Comparison of ENCODE assay signal across 1 cellular context in the genomic region with DNA sequence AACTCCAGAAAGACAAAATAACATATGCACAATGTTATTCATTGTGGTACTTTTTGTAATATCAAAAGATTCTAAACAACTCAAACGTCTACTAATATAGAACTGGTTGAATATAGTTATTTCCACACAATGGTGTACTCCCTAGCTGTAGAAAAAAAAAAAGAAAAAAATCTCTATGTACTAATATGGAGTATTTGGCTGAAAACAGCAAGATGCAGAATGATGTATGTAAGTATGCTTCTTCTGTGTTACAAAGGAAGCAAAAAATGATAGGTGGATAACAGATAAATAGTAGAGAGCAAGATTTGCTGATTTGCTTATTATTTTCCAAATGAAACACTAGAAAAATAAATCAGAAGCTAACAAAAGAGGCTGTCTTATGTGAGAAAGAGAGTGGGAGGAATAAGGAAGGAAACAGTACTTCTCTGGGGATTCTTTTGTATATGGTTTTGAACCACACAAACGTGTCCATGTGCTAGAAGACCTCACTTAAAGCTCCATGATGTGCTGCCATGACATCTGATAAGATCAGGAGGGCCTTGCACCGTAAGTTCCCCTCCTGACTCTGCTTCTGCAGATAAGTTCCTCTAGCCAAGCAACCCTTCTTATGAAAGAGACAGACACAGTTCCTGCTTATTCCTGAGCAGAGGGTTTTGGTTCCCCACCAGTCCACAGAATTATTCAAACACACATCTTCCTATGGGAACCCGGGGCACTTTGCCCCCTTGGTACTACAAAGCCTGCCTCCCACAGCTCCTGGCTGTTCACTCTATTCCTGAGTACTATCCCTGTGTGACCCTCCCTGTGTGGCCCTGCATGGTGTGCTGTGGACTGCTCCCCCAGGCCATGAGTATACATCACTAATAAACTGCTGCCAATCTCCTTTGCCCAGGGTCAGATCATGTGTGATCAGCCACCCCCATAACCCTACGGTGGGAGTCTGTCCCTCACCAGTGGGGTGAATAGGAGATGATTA.
TF ChIP-seq lines count a peak whose summit lies in the region.

No MANE protein-coding gene starts in this region.

TF ChIP-seq in K562, 482 proteins besides CTCF, POLR2A, EP300 and RAD21 (continued from another document):
- TF ChIP-seq, protein P1, sequence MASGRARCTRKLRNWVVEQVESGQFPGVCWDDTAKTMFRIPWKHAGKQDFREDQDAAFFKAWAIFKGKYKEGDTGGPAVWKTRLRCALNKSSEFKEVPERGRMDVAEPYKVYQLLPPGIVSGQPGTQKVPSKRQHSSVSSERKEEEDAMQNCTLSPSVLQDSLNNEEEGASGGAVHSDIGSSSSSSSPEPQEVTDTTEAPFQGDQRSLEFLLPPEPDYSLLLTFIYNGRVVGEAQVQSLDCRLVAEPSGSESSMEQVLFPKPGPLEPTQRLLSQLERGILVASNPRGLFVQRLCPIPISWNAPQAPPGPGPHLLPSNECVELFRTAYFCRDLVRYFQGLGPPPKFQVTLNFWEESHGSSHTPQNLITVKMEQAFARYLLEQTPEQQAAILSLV (tag; IDR thresholded peaks at IDR 0.05) = peak; percentile 81
- TF ChIP-seq KDM5B (IDR thresholded peaks at IDR 0.05; ENCODE audit: insufficient replicate concordance, low read depth, low read length) (peak; percentile 50), YBX1 (IDR thresholded peaks at IDR 0.05) (no peak), DNMT1 (IDR thresholded peaks at IDR 0.05) (0 out of 2 replicates have a peak, but pooled peaks have one; percentile 87), SMC3 (conservative IDR thresholded peaks at IDR 0.05; ENCODE audit: insufficient read depth, low read depth, low read length) (0 out of 2 replicates have a peak, but pooled peaks have one; percentile 3), BRD9 (IDR thresholded peaks at IDR 0.05; ENCODE audit: low read depth, partially characterized antibody) (peak; percentile 51), TFAM (CRISPR knock-in tag; conservative IDR thresholded peaks at IDR 0.05) (no peak), MAFF (IDR thresholded peaks at IDR 0.05; ENCODE audit: low read length) (no peak), PRMT5 (CRISPR knock-in tag; IDR thresholded peaks at IDR 0.05) (no peak), SIX5 (IDR thresholded peaks at IDR 0.05; ENCODE audit: borderline replicate concordance in 1 of 2, insufficient read depth in 1 of 2, low read depth in 1 of 2, low read length in 2 of 2) (no peak), ZNF239 (CRISPR knock-in tag; IDR thresholded peaks at IDR 0.05) (peak; percentile 73), RBM15 (IDR thresholded peaks at IDR 0.05; ENCODE audit: insufficient read depth, low read length) (no peak), MBD2 (IDR thresholded peaks at IDR 0.05; ENCODE audit: borderline replicate concordance, low read depth) (no peak)
- TF ChIP-seq, protein P2, sequence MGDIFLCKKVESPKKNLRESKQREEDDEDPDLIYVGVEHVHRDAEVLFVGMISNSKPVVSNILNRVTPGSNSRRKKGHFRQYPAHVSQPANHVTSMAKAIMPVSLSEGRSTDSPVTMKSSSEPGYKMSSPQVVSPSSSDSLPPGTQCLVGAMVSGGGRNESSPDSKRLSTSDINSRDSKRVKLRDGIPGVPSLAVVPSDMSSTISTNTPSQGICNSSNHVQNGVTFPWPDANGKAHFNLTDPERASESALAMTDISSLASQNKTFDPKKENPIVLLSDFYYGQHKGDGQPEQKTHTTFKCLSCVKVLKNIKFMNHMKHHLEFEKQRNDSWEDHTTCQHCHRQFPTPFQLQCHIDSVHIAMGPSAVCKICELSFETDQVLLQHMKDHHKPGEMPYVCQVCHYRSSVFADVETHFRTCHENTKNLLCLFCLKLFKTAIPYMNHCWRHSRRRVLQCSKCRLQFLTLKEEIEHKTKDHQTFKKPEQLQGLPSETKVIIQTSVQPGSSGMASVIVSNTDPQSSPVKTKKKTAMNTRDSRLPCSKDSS (IDR thresholded peaks at IDR 0.05; ENCODE audit: low read depth, partially characterized antibody) = no peak
- TF ChIP-seq, protein P3, sequence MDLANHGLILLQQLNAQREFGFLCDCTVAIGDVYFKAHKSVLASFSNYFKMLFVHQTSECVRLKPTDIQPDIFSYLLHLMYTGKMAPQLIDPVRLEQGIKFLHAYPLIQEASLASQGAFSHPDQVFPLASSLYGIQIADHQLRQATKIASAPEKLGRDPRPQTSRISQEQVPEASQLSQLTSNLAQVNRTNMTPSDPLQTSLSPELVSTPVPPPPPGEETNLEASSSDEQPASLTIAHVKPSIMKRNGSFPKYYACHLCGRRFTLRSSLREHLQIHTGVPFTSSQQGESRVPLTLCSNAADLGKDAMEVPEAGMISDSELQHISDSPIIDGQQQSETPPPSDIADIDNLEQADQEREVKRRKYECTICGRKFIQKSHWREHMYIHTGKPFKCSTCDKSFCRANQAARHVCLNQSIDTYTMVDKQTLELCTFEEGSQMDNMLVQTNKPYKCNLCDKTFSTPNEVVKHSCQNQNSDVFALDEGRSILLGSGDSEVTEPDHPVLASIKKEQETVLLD (IDR thresholded peaks at IDR 0.05) = peak; percentile 29; the same call in 1 of the 2 replicates
- TF ChIP-seq, protein P4, sequence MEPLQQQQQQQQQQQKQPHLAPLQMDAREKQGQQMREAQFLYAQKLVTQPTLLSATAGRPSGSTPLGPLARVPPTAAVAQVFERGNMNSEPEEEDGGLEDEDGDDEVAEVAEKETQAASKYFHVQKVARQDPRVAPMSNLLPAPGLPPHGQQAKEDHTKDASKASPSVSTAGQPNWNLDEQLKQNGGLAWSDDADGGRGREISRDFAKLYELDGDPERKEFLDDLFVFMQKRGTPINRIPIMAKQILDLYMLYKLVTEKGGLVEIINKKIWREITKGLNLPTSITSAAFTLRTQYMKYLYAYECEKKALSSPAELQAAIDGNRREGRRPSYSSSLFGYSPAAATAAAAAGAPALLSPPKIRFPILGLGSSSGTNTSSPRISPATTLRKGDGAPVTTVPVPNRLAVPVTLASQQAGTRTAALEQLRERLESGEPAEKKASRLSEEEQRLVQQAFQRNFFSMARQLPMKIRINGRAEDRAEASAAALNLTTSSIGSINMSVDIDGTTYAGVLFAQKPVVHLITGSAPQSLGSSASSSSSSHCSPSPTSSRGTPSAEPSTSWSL (CRISPR knock-in tag; IDR thresholded peaks at IDR 0.05; ENCODE audit: borderline replicate concordance) = no peak
- TF ChIP-seq, protein P5, sequence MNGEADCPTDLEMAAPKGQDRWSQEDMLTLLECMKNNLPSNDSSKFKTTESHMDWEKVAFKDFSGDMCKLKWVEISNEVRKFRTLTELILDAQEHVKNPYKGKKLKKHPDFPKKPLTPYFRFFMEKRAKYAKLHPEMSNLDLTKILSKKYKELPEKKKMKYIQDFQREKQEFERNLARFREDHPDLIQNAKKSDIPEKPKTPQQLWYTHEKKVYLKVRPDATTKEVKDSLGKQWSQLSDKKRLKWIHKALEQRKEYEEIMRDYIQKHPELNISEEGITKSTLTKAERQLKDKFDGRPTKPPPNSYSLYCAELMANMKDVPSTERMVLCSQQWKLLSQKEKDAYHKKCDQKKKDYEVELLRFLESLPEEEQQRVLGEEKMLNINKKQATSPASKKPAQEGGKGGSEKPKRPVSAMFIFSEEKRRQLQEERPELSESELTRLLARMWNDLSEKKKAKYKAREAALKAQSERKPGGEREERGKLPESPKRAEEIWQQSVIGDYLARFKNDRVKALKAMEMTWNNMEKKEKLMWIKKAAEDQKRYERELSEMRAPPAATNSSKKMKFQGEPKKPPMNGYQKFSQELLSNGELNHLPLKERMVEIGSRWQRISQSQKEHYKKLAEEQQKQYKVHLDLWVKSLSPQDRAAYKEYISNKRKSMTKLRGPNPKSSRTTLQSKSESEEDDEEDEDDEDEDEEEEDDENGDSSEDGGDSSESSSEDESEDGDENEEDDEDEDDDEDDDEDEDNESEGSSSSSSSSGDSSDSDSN (IDR thresholded peaks at IDR 0.05; ENCODE audit: borderline replicate concordance in 1 of 2, low read depth in 2 of 2, low read length in 2 of 2) = no peak
- TF ChIP-seq, protein P6, sequence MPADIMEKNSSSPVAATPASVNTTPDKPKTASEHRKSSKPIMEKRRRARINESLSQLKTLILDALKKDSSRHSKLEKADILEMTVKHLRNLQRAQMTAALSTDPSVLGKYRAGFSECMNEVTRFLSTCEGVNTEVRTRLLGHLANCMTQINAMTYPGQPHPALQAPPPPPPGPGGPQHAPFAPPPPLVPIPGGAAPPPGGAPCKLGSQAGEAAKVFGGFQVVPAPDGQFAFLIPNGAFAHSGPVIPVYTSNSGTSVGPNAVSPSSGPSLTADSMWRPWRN (IDR thresholded peaks at IDR 0.05; ENCODE audit: low read depth) = no peak
- TF ChIP-seq, protein P7, sequence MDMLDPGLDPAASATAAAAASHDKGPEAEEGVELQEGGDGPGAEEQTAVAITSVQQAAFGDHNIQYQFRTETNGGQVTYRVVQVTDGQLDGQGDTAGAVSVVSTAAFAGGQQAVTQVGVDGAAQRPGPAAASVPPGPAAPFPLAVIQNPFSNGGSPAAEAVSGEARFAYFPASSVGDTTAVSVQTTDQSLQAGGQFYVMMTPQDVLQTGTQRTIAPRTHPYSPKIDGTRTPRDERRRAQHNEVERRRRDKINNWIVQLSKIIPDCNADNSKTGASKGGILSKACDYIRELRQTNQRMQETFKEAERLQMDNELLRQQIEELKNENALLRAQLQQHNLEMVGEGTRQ (CRISPR knock-in tag; IDR thresholded peaks at IDR 0.05) = no peak
